ENCODE assay signal across 1 cellular context in genomic region chr15:82040862-82041261, GRCh38.
A peak's percentile ranks its signal among the peaks of the same experiment; 100 is the strongest.
TF ChIP-seq lines count a peak whose summit lies in the region.

No MANE protein-coding gene starts in this region.

TF ChIP-seq in H1, 55 proteins besides CTCF, POLR2A, EP300 and RAD21:
- TF ChIP-seq BRCA1 (IDR thresholded peaks at IDR 0.05; ENCODE audit: low read depth, low read length) (no peak), JUN (IDR thresholded peaks at IDR 0.05; ENCODE audit: low read depth, low read length) (no peak), SIX5 (IDR thresholded peaks at IDR 0.05; ENCODE audit: low read depth, low read length) (no peak), POU5F1 (IDR thresholded peaks at IDR 0.05; ENCODE audit: low read depth, low read length) (no peak), SIN3A (conservative IDR thresholded peaks at IDR 0.05 in 1 of 2, IDR thresholded peaks at IDR 0.05 in 1 of 2; ENCODE audit: low read depth in 1 of 2, low read length in 2 of 2) (peak; percentile 88 to 93; a peak in 3 of 4 replicates), JUND (IDR thresholded peaks at IDR 0.05; ENCODE audit: low read length) (no peak), SUZ12 (IDR thresholded peaks at IDR 0.05; ENCODE audit: low read length) (no peak), POLR2AphosphoS5 (IDR thresholded peaks at IDR 0.05; ENCODE audit: low read depth, low read length) (no peak), TBP (IDR thresholded peaks at IDR 0.05; ENCODE audit: low read depth, low read length) (no peak), RFX5 (IDR thresholded peaks at IDR 0.05; ENCODE audit: borderline replicate concordance, low read depth, low read length) (no peak), ASH2L (IDR thresholded peaks at IDR 0.05; ENCODE audit: low read length) (no peak), ZNF274 (IDR thresholded peaks at IDR 0.05; ENCODE audit: borderline replicate concordance, extremely low read depth, low read length) (no peak), CEBPB (IDR thresholded peaks at IDR 0.05; ENCODE audit: low read depth, low read length) (no peak), MAX (IDR thresholded peaks at IDR 0.05) (peak; percentile 64; the same call in 1 of the 2 replicates), NANOG (IDR thresholded peaks at IDR 0.05; ENCODE audit: insufficient read depth, low read depth, low read length, poor library complexity, severe bottlenecking) (no peak), SAP30 (IDR thresholded peaks at IDR 0.05; ENCODE audit: insufficient read depth, insufficient replicate concordance, low read length) (peak; percentile 57), CBX5 (IDR thresholded peaks at IDR 0.05; ENCODE audit: low read depth, low read length) (no peak), SP4 (IDR thresholded peaks at IDR 0.05; ENCODE audit: low read length) (no peak), BCL11A (IDR thresholded peaks at IDR 0.05; ENCODE audit: low read depth in 2 of 2, low read length in 2 of 2) (no peak), BACH1 (IDR thresholded peaks at IDR 0.05; ENCODE audit: low read length) (no peak), SRF (IDR thresholded peaks at IDR 0.05; ENCODE audit: low read depth, low read length) (no peak)
